Comparison of ENCODE assay signal across 8 cellular contexts in genomic region chr6:143027058-143027457, GRCh38. TPM values are rescaled to one million over a fixed set of nuclear protein-coding genes. Genes with fewer than 3 reads are reported as not detected.
DNase-seq lines count a peak whose midpoint lies in the region; ATAC-seq lines count a peak whose summit lies in the region.

No MANE protein-coding gene starts in this region.

- H3K9me3 Mint-ChIP-seq in activated naive CD8-positive, alpha-beta T cell treated with anti-CD3 and anti-CD28 coated beads, Interleukin-2, amount 50 U/mL, for 24 hours = peaks cover 9% of the 10 kb centered on the region

- no peak overlapping the region for H3K4me3 ChIP-seq in SJCRH30

- no peaks in the 10 kb centered on the region for H3K27me3 ChIP-seq in SJCRH30

- no peaks in the 10 kb centered on the region for H3K36me3 Mint-ChIP-seq in activated naive CD8-positive, alpha-beta T cell treated with anti-CD3 and anti-CD28 coated beads, Interleukin-2, amount 50 U/mL, for 24 hours (ENCODE audit: low read depth)

- H3K27me3 Mint-ChIP-seq in activated naive CD8-positive, alpha-beta T cell treated with anti-CD3 and anti-CD28 coated beads, Interleukin-2, amount 50 U/mL, for 24 hours = no peaks in the 10 kb centered on the region

- no peak overlapping the region for H3K27ac Mint-ChIP-seq in activated naive CD8-positive, alpha-beta T cell treated with anti-CD3 and anti-CD28 coated beads, Interleukin-2, amount 50 U/mL, for 24 hours

- peaks cover 2% of the 10 kb centered on the region for H3K4me1 Mint-ChIP-seq in activated naive CD8-positive, alpha-beta T cell treated with anti-CD3 and anti-CD28 coated beads, Interleukin-2, amount 50 U/mL, for 24 hours

- no peaks in the 10 kb centered on the region for H3K36me3 ChIP-seq in SJCRH30

- ATAC-seq in activated naive CD8-positive, alpha-beta T cell treated with anti-CD3 and anti-CD28 coated beads, Interleukin-2, amount 50 U/mL, for 24 hours = peak; percentile 59
- ATAC-seq in GM21447 (IDR thresholded peaks at IDR 0.05; ENCODE audit: unreplicated experiment) = no peak

- no peak overlapping the region for H3K4me3 Mint-ChIP-seq in activated naive CD8-positive, alpha-beta T cell treated with anti-CD3 and anti-CD28 coated beads, Interleukin-2, amount 50 U/mL, for 24 hours

- H3K4me1 ChIP-seq in SJCRH30 = no peaks in the 10 kb centered on the region

- H3K9me3 ChIP-seq in SJCRH30 (replicated peaks) = no peaks in the 10 kb centered on the region

- DNase-seq in DMS 273 (lab: John Stamatoyannopoulos, UW; ENCODE audit: unreplicated experiment) (peak; percentile 45), DMS 273 treated with DMSO at 0.1 percent for 48 hours (lab: John Stamatoyannopoulos, UW) (no peak), SJCRH30 (peak; percentile 38 to 74), iPS-NIHi11 (ENCODE audit: low spot score) (peak; percentile 37), GM19238 (ENCODE audit: insufficient read length, low spot score) (no peak)
- peak; percentile 53 for DNase-seq in activated naive CD8-positive, alpha-beta T cell treated with anti-CD3 and anti-CD28 coated beads, Interleukin-2, amount 50 U/mL, for 24 hours
- DNase-seq in stimulated activated CD4-positive, alpha-beta T cell treated with anti-CD3 and anti-CD28 coated beads, Interleukin-1b, Interleukin-23, amount 100 ng/mL, for 48 hours = peak; percentile 45

- H3K27ac ChIP-seq in SJCRH30 = no peak overlapping the region

RNA-seq across cellular contexts. Expression of gene AIG1, which starts 33.6 kb away (rescaled TPM):
- 6.8 and 9.2 TPM in 2 replicates for total RNA-seq in SJCRH30 (2014; rRNA removed; shearing (Covaris generic))

Comparison
In these comparisons a context has a peak if more than half of its experiments do, and no peak if none do; other contexts are left out.
1. DNase-seq: peak in DMS 273 (single experiment), SJCRH30 (2 of 2), activated naive CD8-positive, alpha-beta T cell treated with anti-CD3 and anti-CD28 coated beads, Interleukin-2, amount 50 U/mL, for 24 hours (single experiment), iPS-NIHi11 (single experiment) and stimulated activated CD4-positive, alpha-beta T cell treated with anti-CD3 and anti-CD28 coated beads, Interleukin-1b, Interleukin-23, amount 100 ng/mL, for 48 hours (single experiment); none in DMS 273 treated with DMSO at 0.1 percent for 48 hours (single experiment) and GM19238 (single experiment).